In the genomic region with DNA sequence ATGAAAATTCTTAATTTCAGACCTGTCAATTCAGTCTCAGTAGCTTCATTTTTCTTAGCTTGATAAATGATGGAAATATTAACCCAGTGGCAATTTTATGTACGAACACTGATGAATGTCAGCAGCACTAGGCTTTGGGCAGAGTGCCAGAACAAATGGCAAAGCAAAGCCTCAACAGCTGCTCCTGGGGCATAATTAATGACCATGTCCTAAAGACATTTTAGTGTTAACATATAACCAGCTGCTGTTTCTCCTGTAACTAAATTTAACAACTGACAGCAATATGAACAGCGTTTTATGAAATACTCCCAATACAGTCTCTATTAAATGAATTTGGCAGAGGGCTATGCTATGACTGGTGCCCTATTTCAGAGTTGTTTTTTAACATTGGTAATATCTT, we compare ENCODE assay signal across 22 cellular contexts. TPM values are rescaled to one million over a fixed set of nuclear protein-coding genes. Genes with fewer than 3 reads are reported as not detected.
DNase-seq lines count a peak whose midpoint lies in the region; ATAC-seq and TF ChIP-seq lines count a peak whose summit lies in the region.
"Had no signal": no experiment of that assay in that cellular context is flagged by ENCODE, and none has a peak within 500 bp of the region (broad histone marks: within the 10 kb centered on the region; RNA-seq: fewer than 3 reads in every experiment).

No MANE protein-coding gene starts in this region.

- H3K4me3 Mint-ChIP-seq in nephron progenitor cell: no peak overlapping the region
- H3K4me3 Mint-ChIP-seq: CD14-positive monocyte; endodermal cell; stimulated activated naive B cell treated with anti-CD40 and anti-IgM and Interleukin-4, amounts not matched to agents 10 μg/mL and 1 μg/mL and 100 μg/mL, for 72 hours had no signal

- DNase-seq in NCI-H510A treated with DMSO at 0.1 percent for 48 hours (lab: John Stamatoyannopoulos, UW) (peak; percentile 29), NCI-H510A (lab: John Stamatoyannopoulos, UW) (no peak), NCI-H2081 treated with DMSO at 0.1 percent for 48 hours (lab: John Stamatoyannopoulos, UW) (peak; percentile 88), RPMI7951 (ENCODE audit: low read depth) (peak; percentile 10), nephron progenitor cell (no peak), caudate nucleus (lab: John Stamatoyannopoulos, UW) (no peak)
- DNase-seq: activated CD4-positive, alpha-beta T cell treated with anti-CD3 and anti-CD28 coated beads for 1 hour; activated gamma-delta T cell; cerebellar nuclear complex; EL; endodermal cell; HCEC 1CT; kidney; mesenchymal stem cell; stimulated activated naive B cell treated with anti-CD40 and anti-IgM and Interleukin-4, amounts not matched to agents 10 μg/mL and 1 μg/mL and 100 μg/mL, for 72 hours; upper lobe of right lung had no signal

- H3K36me3 Mint-ChIP-seq in nephron progenitor cell (ENCODE audit: low read depth): peaks cover 4% of the 10 kb centered on the region
- H3K36me3 Mint-ChIP-seq: CD14-positive monocyte had no signal

- ATAC-seq in GM21423 (IDR thresholded peaks at IDR 0.05; ENCODE audit: unreplicated experiment) (no peak), HG03139 (IDR thresholded peaks at IDR 0.05; ENCODE audit: unreplicated experiment) (no peak)
- ATAC-seq: A549; stimulated activated naive B cell treated with anti-CD40 and anti-IgM and Interleukin-4, amounts not matched to agents 10 μg/mL and 1 μg/mL and 100 μg/mL, for 72 hours; upper lobe of right lung had no signal

- no peak overlapping the region for H3K27ac Mint-ChIP-seq in nephron progenitor cell
- H3K27ac Mint-ChIP-seq: CD14-positive monocyte; endodermal cell; stimulated activated naive B cell treated with anti-CD40 and anti-IgM and Interleukin-4, amounts not matched to agents 10 μg/mL and 1 μg/mL and 100 μg/mL, for 72 hours had no signal

- H3K9me3 Mint-ChIP-seq in nephron progenitor cell: peaks cover 78% of the 10 kb centered on the region

- H3K27me3 Mint-ChIP-seq in nephron progenitor cell (ENCODE audit: low read depth, poor library complexity): no peaks in the 10 kb centered on the region
- H3K27me3 Mint-ChIP-seq: stimulated activated naive B cell treated with anti-CD40 and anti-IgM and Interleukin-4, amounts not matched to agents 10 μg/mL and 1 μg/mL and 100 μg/mL, for 72 hours had no signal

- H3K27ac ChIP-seq in caudate nucleus (ENCODE audit: low read depth, low read length): no peak overlapping the region
- H3K27ac ChIP-seq: A549, hepatocyte, SK-N-MC, upper lobe of right lung had no signal

- H3K4me1 Mint-ChIP-seq in nephron progenitor cell: no peaks in the 10 kb centered on the region
- H3K4me1 Mint-ChIP-seq: CD14-positive monocyte; endodermal cell; stimulated activated naive B cell treated with anti-CD40 and anti-IgM and Interleukin-4, amounts not matched to agents 10 μg/mL and 1 μg/mL and 100 μg/mL, for 72 hours had no signal

- TF ChIP-seq CTCF in nephron progenitor cell (IDR thresholded peaks at IDR 0.05): no peak

RNA-seq across cellular contexts. Expression of a gene that starts 47.1 kb away (rescaled TPM):
- 9.7 and 10.5 TPM in 2 replicates for total RNA-seq in RPMI7951 (2014; rRNA removed; shearing (Covaris generic))

RNA-seq across cellular contexts. Expression of a gene that starts 47.2 kb away (rescaled TPM):
- 4.9 and 6.6 TPM in 2 replicates for total RNA-seq in RPMI7951 (2014; rRNA removed; shearing (Covaris generic))

Comparison
In these comparisons a context has a peak if more than half of its experiments do, and no peak if none do; other contexts are left out.
1. DNase-seq: peak in NCI-H510A treated with DMSO at 0.1 percent for 48 hours (single experiment), NCI-H2081 treated with DMSO at 0.1 percent for 48 hours (single experiment) and RPMI7951 (single experiment); none in NCI-H510A (single experiment), nephron progenitor cell (single experiment) and caudate nucleus (0 of 61).